In the genomic region with DNA sequence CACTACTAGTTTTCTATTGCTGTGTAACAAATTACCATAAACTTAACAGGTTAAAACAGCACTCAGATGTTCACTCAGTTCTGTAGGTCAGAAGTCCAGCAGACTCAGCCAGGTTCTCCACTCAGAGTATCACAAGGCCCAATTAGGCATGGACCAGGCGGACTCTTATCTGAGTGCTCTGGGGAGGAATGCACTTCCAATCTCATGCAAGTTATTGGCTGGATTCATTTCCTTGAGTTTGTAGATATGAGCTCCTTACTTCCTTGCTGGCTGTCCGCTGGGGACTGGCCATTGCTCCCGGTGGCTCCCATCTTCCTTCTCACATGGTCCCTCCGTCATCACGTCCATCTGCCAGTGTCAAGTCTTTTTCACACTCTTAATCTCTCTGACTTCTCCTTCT, we compare ENCODE assay signal across 16 cellular contexts.
"Had no signal": no experiment of that assay in that cellular context is flagged by ENCODE, and none has a peak within 500 bp of the region (broad histone marks: within the 10 kb centered on the region; RNA-seq: fewer than 3 reads in every experiment).

No MANE protein-coding gene starts in this region.

- H3K9me3 ChIP-seq: SK-N-SH had no signal

- DNase-seq: Kasumi-1, MM.1S, NCI-H1092 treated with DMSO at 0.1 percent for 48 hours, NCI-H1436, NCI-H187 treated with DMSO at 0.1 percent for 48 hours, NCI-H2029 treated with DMSO at 0.1 percent for 48 hours, NCI-H2171 treated with DMSO at 0.1 percent for 48 hours, NCI-H345, NCI-H446 treated with DMSO at 0.1 percent for 48 hours, NCI-H510A treated with DMSO at 0.1 percent for 48 hours, NCI-H526, RPMI8226, SHP77, SK-N-SH had no signal

- H3K27ac ChIP-seq: KMS-11 had no signal

- H3K4me3 ChIP-seq: K562 had no signal

- ATAC-seq: K562 had no signal
